Comparison of ENCODE assay signal across 1 cellular context in the genomic region with DNA sequence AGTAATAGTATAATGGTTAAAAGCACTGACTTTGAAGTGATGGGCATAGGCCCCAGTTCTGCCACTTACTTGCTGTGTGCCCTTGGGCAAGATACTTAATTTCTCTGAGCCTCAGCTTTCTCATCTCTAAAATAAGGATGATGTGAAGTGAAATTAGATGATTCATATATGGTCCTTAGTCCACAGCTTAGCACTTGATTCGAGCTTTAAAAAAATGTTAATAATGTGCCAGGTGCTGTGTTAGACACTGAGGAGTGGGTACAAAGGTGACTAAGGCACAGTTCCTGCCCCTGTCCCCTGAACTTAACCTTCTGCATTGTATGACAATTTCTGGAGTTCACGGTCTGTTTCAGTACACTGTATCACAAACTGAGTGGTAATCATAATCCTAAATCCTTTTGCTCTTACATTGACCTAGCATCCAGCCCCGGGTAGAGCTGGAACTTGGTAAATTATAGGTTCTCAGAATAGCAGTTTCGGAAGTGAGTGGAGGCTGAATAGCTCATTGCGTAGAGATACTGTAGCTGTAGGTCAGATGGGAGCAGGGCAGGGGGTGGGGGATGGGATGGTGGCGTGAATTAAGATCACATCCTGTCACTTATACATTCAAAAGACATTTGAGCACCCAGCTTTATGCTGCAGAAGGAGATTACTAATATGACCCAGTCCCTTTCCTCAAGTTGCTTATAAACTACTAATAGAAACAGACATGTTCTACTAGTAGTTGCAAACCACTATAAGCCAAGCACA.
TF ChIP-seq lines count a peak whose summit lies in the region.

No MANE protein-coding gene starts in this region.

TF ChIP-seq in H1, 55 proteins besides CTCF, POLR2A, EP300 and RAD21:
- TF ChIP-seq CEBPB (IDR thresholded peaks at IDR 0.05; ENCODE audit: low read depth, low read length) (no peak), CBX5 (IDR thresholded peaks at IDR 0.05; ENCODE audit: low read depth, low read length) (no peak), PHF8 (conservative IDR thresholded peaks at IDR 0.05; ENCODE audit: low read depth, low read length) (no peak), CHD2 (IDR thresholded peaks at IDR 0.05; ENCODE audit: low read length) (no peak), SP2 (IDR thresholded peaks at IDR 0.05; ENCODE audit: low read length) (no peak), GTF2F1 (IDR thresholded peaks at IDR 0.05; ENCODE audit: borderline replicate concordance, low read depth, low read length) (no peak), TAF7 (optimal IDR thresholded peaks at IDR 0.05; ENCODE audit: borderline replicate concordance, low read depth, low read length) (no peak), NANOG (IDR thresholded peaks at IDR 0.05; ENCODE audit: insufficient read depth, low read depth, low read length, poor library complexity, severe bottlenecking) (no peak), SUZ12 (IDR thresholded peaks at IDR 0.05; ENCODE audit: low read length) (no peak), EGR1 (IDR thresholded peaks at IDR 0.05; ENCODE audit: borderline replicate concordance, low read depth, low read length) (no peak), TAF1 (IDR thresholded peaks at IDR 0.05; ENCODE audit: low read depth, low read length) (no peak), SIX5 (IDR thresholded peaks at IDR 0.05; ENCODE audit: low read depth, low read length) (no peak), BACH1 (IDR thresholded peaks at IDR 0.05; ENCODE audit: low read length) (no peak), POU5F1 (IDR thresholded peaks at IDR 0.05; ENCODE audit: low read depth, low read length) (no peak), CHD1 (IDR thresholded peaks at IDR 0.05; ENCODE audit: low read depth, low read length) (no peak)
